In the genomic region with DNA sequence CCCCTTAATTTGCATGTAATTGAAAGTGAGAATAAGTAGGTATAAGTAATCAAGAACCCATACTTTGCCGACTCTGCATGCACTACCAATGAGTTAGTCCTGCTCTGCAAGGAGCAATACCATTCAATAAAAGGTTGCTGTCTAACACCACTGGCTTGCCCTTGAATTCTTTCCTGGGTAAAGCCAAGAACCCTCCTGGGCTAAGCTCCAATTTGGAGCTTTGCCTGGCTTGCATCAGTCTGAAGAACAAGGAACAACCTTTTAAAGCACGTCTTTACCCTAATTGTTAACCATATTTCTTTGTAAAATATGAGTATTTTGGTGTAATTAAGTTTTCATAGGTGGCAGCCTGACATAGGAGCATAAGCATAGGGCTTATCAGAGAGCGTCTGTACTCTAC, we compare ENCODE assay signal across 34 cellular contexts.
"Had no signal": no experiment of that assay in that cellular context is flagged by ENCODE, and none has a peak within 500 bp of the region (broad histone marks: within the 10 kb centered on the region; RNA-seq: fewer than 3 reads in every experiment).

No MANE protein-coding gene starts in this region.

- DNase-seq: Karpas-422, Kasumi-1, KG1, MM.1S, MV-4-11, NCI-H1048, NCI-H1092, NCI-H1092 treated with DMSO at 0.1 percent for 48 hours, NCI-H1105, NCI-H1105 treated with DMSO at 0.1 percent for 48 hours, NCI-H1417, NCI-H1417 treated with DMSO at 0.1 percent for 48 hours, NCI-H1436, NCI-H1436 treated with DMSO at 0.1 percent for 48 hours, NCI-H146, NCI-H1694, NCI-H1694 treated with DMSO at 0.1 percent for 48 hours, NCI-H187, NCI-H187 treated with DMSO at 0.1 percent for 48 hours, NCI-H1930, NCI-H2029, NCI-H2029 treated with DMSO at 0.1 percent for 48 hours, NCI-H2081, NCI-H2081 treated with DMSO at 0.1 percent for 48 hours, NCI-H2107, NCI-H2171, NCI-H2171 treated with DMSO at 0.1 percent for 48 hours, NCI-H2227 treated with DMSO at 0.1 percent for 48 hours, NCI-H345, NCI-H446, NCI-H446 treated with DMSO at 0.1 percent for 48 hours, NCI-H510A, NCI-H510A treated with DMSO at 0.1 percent for 48 hours had no signal

- H3K27ac ChIP-seq: KMS-11 had no signal
